In the genomic region with DNA sequence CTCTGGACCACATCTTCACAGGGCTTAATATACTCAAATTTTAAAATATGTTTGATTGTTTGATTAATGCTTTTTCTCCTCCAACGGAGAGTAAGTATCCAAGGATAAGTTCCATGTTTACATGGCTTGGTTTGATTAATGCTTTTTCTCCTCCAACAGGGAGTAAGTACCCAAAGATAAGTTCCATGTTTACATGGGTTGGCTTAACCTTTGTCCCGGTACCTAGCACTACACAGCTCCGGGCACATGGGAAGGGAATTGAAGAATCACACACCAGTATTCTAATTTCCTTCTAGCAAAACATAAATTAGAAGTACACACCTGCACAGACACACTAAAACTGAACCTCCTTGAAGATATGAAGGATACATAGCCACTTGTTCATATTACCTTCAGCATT, we compare ENCODE assay signal across 25 cellular contexts.
"Had no signal": no experiment of that assay in that cellular context is flagged by ENCODE, and none has a peak within 500 bp of the region (broad histone marks: within the 10 kb centered on the region; RNA-seq: fewer than 3 reads in every experiment).

No MANE protein-coding gene starts in this region.

- H3K4me1 ChIP-seq: ascending aorta, colonic mucosa, lower lobe of right lung, prostate gland, uterus had no signal

- H3K9me3 Mint-ChIP-seq: activated CD4-positive, alpha-beta T cell treated with anti-CD3 and anti-CD28 coated beads, Interleukin-2, amount 10 ng/mL, durations not matched to agents 7 days and 5 days; activated CD8-positive, alpha-beta T cell treated with anti-CD3 and anti-CD28 coated beads for 36 hours; central memory CD8-positive, alpha-beta T cell; naive thymus-derived CD4-positive, alpha-beta T cell; stimulated activated naive CD8-positive, alpha-beta T cell treated with anti-CD3 and anti-CD28 coated beads, Interleukin-15, Interleukin-2, amounts not matched to agents 100 ng/mL and 50 ng/mL, for 24 hours; T-cell had no signal

- H3K9me3 ChIP-seq: ascending aorta, colonic mucosa, gastroesophageal sphincter, lower lobe of right lung, prostate gland, right atrium auricular region, tibial artery, uterus had no signal

- H3K27ac Mint-ChIP-seq: activated CD4-positive, alpha-beta T cell treated with anti-CD3 and anti-CD28 coated beads, Interleukin-2, amount 10 ng/mL, durations not matched to agents 7 days and 5 days; activated CD8-positive, alpha-beta T cell treated with anti-CD3 and anti-CD28 coated beads for 36 hours; stimulated activated naive CD8-positive, alpha-beta T cell treated with anti-CD3 and anti-CD28 coated beads, Interleukin-15, Interleukin-2, amounts not matched to agents 100 ng/mL and 50 ng/mL, for 24 hours had no signal

- DNase-seq: activated CD4-positive, alpha-beta T cell treated with anti-CD3 and anti-CD28 coated beads, Interleukin-2, amount 10 ng/mL, durations not matched to agents 7 days and 5 days; activated CD4-positive, CD25-positive, alpha-beta regulatory T cell treated with anti-CD3 and anti-CD28 coated beads, Interleukin-2, amount 50 U/mL, for 72 hours; activated CD8-positive, alpha-beta memory T cell treated with anti-CD3 and anti-CD28 coated beads, Interleukin-2, amount 10 ng/mL, durations not matched to agents 7 days and 5 days; activated CD8-positive, alpha-beta T cell treated with anti-CD3 and anti-CD28 coated beads for 36 hours; activated gamma-delta T cell; activated naive CD4-positive, alpha-beta T cell treated with anti-CD3 and anti-CD28 coated beads, Interleukin-2, amount 50 U/mL, for 16 hours; activated T-cell treated with anti-CD3 and anti-CD28 coated beads for 4 hours; colonic mucosa; head of caudate nucleus; lower lobe of right lung; mesendoderm; naive thymus-derived CD4-positive, alpha-beta T cell; stimulated activated CD4-positive, alpha-beta T cell treated with anti-CD3 and anti-CD28 coated beads, Interleukin-12 subunit alpha, Interleukin-12 subunit beta, amount 100 ng/mL, for 4 hours; stimulated activated CD4-positive, alpha-beta T cell treated with anti-CD3 and anti-CD28 coated beads, Interleukin-4, amount 100 ng/mL, for 4 hours; T-cell; tibial artery; uterus; WERI-Rb-1 had no signal

- H3K4me3 Mint-ChIP-seq: activated CD4-positive, alpha-beta T cell treated with anti-CD3 and anti-CD28 coated beads, Interleukin-2, amount 10 ng/mL, durations not matched to agents 7 days and 5 days; activated CD8-positive, alpha-beta memory T cell treated with anti-CD3 and anti-CD28 coated beads, Interleukin-2, amount 10 ng/mL, durations not matched to agents 7 days and 5 days; activated CD8-positive, alpha-beta T cell treated with anti-CD3 and anti-CD28 coated beads for 36 hours; central memory CD8-positive, alpha-beta T cell; naive thymus-derived CD4-positive, alpha-beta T cell; stimulated activated naive CD8-positive, alpha-beta T cell treated with anti-CD3 and anti-CD28 coated beads, Interleukin-15, Interleukin-2, amounts not matched to agents 100 ng/mL and 50 ng/mL, for 24 hours; T-cell had no signal

- H3K27me3 Mint-ChIP-seq: activated CD4-positive, alpha-beta T cell treated with anti-CD3 and anti-CD28 coated beads, Interleukin-2, amount 10 ng/mL, durations not matched to agents 7 days and 5 days; activated CD8-positive, alpha-beta memory T cell treated with anti-CD3 and anti-CD28 coated beads, Interleukin-2, amount 10 ng/mL, durations not matched to agents 7 days and 5 days; activated CD8-positive, alpha-beta T cell treated with anti-CD3 and anti-CD28 coated beads for 36 hours; central memory CD8-positive, alpha-beta T cell; naive thymus-derived CD4-positive, alpha-beta T cell; stimulated activated naive CD8-positive, alpha-beta T cell treated with anti-CD3 and anti-CD28 coated beads, Interleukin-15, Interleukin-2, amounts not matched to agents 100 ng/mL and 50 ng/mL, for 24 hours; T-cell had no signal

- H3K27me3 ChIP-seq: ascending aorta, colonic mucosa, gastroesophageal sphincter, right atrium auricular region, tibial artery, uterus had no signal

- H3K4me3 ChIP-seq: ascending aorta, colonic mucosa, gastroesophageal sphincter, lower lobe of right lung, prostate gland, right atrium auricular region, tibial artery, uterus had no signal

- ATAC-seq: activated CD8-positive, alpha-beta memory T cell treated with anti-CD3 and anti-CD28 coated beads, Interleukin-2, amount 10 ng/mL, durations not matched to agents 7 days and 5 days; activated CD8-positive, alpha-beta T cell treated with anti-CD3 and anti-CD28 coated beads for 36 hours; gastroesophageal sphincter; lower lobe of right lung; naive thymus-derived CD4-positive, alpha-beta T cell; T-cell had no signal

- H3K27ac ChIP-seq: ascending aorta, colonic mucosa, epithelial cell of prostate, gastroesophageal sphincter, lower lobe of right lung, prostate gland, right atrium auricular region, tibial artery, uterus, WERI-Rb-1 had no signal

- H3K36me3 ChIP-seq: colonic mucosa, prostate gland, right atrium auricular region, uterus had no signal
